Comparison of ENCODE assay signal across 19 cellular contexts in genomic region chr6:127812985-127813681, GRCh38.
DNase-seq lines count a peak whose midpoint lies in the region; ATAC-seq and TF ChIP-seq lines count a peak whose summit lies in the region.
"Had no signal": no experiment of that assay in that cellular context is flagged by ENCODE, and none has a peak within 500 bp of the region (broad histone marks: within the 10 kb centered on the region; RNA-seq: fewer than 3 reads in every experiment).

No MANE protein-coding gene starts in this region.

- intact Hi-C loops in posterior vena cava (cut with DNase I) = no loop called here

- H3K36me3 Mint-ChIP-seq in endothelial cell (ENCODE audit: low read depth, unreplicated experiment) = no peaks in the 10 kb centered on the region
- H3K36me3 Mint-ChIP-seq: stimulated activated memory B cell treated with anti-CD40 and anti-IgM and Interleukin-4, amounts not matched to agents 10 μg/mL and 1 μg/mL and 100 μg/mL, for 72 hours had no signal

- TF ChIP-seq CTCF in endothelial cell (IDR thresholded peaks at IDR 0.05; ENCODE audit: unreplicated experiment) = no peak

- H3K4me3 Mint-ChIP-seq in endothelial cell (ENCODE audit: unreplicated experiment) = no peak overlapping the region
- H3K4me3 Mint-ChIP-seq: endodermal cell; neural crest cell; stimulated activated memory B cell treated with anti-CD40 and anti-IgM and Interleukin-4, amounts not matched to agents 10 μg/mL and 1 μg/mL and 100 μg/mL, for 72 hours had no signal

- DNase-seq in activated CD4-positive, alpha-beta T cell treated with anti-CD3 and anti-CD28 coated beads for 48 hours = peak; percentile 49
- no peak for DNase-seq in activated CD4-positive, alpha-beta T cell treated with anti-CD3 and anti-CD28 coated beads, Interleukin-2, amount 50 U/mL, for 1 hour
- peak; percentile 34 for DNase-seq in activated T-cell treated with anti-CD3 and anti-CD28 coated beads, Interleukin-2, amount 50 U/mL, for 1 hour
- DNase-seq in posterior vena cava (ENCODE audit: low spot score) (peak; percentile 24), endothelial cell (ENCODE audit: low spot score) (no peak), anterior cingulate cortex (lab: John Stamatoyannopoulos, UW) (no peak)
- DNase-seq: C1 segment of cervical spinal cord, DMS53, endodermal cell, hippocampal formation, mesendoderm, NCI-H1694 treated with DMSO at 0.1 percent for 48 hours, NCI-H446 treated with DMSO at 0.1 percent for 48 hours, retina, SHP77 treated with DMSO at 0.1 percent for 48 hours had no signal

- no peaks in the 10 kb centered on the region for H3K9me3 Mint-ChIP-seq in endothelial cell (ENCODE audit: unreplicated experiment)
- H3K9me3 Mint-ChIP-seq: endodermal cell; neural crest cell; stimulated activated memory B cell treated with anti-CD40 and anti-IgM and Interleukin-4, amounts not matched to agents 10 μg/mL and 1 μg/mL and 100 μg/mL, for 72 hours had no signal

- H3K27ac Mint-ChIP-seq in endothelial cell (ENCODE audit: unreplicated experiment) = no peak overlapping the region
- H3K27ac Mint-ChIP-seq: endodermal cell; stimulated activated memory B cell treated with anti-CD40 and anti-IgM and Interleukin-4, amounts not matched to agents 10 μg/mL and 1 μg/mL and 100 μg/mL, for 72 hours had no signal

- peak; percentile 38 for ATAC-seq in GM18868 (IDR thresholded peaks at IDR 0.05; ENCODE audit: unreplicated experiment)
- no peak for ATAC-seq in GM19395 (IDR thresholded peaks at IDR 0.05; ENCODE audit: unreplicated experiment)
- ATAC-seq: stimulated activated memory B cell treated with anti-CD40 and anti-IgM and Interleukin-4, amounts not matched to agents 10 μg/mL and 1 μg/mL and 100 μg/mL, for 72 hours had no signal

- H3K27me3 Mint-ChIP-seq in endothelial cell (ENCODE audit: unreplicated experiment) = no peaks in the 10 kb centered on the region
- H3K27me3 Mint-ChIP-seq: stimulated activated memory B cell treated with anti-CD40 and anti-IgM and Interleukin-4, amounts not matched to agents 10 μg/mL and 1 μg/mL and 100 μg/mL, for 72 hours had no signal

- H3K4me1 Mint-ChIP-seq in endothelial cell (ENCODE audit: unreplicated experiment) = no peaks in the 10 kb centered on the region
- H3K4me1 Mint-ChIP-seq: neural crest cell; stimulated activated memory B cell treated with anti-CD40 and anti-IgM and Interleukin-4, amounts not matched to agents 10 μg/mL and 1 μg/mL and 100 μg/mL, for 72 hours had no signal

Comparison
In these comparisons a context has a peak if more than half of its experiments do, and no peak if none do; other contexts are left out.
1. DNase-seq: peak in activated CD4-positive, alpha-beta T cell treated with anti-CD3 and anti-CD28 coated beads for 48 hours (single experiment), activated T-cell treated with anti-CD3 and anti-CD28 coated beads, Interleukin-2, amount 50 U/mL, for 1 hour (single experiment) and posterior vena cava (single experiment); none in activated CD4-positive, alpha-beta T cell treated with anti-CD3 and anti-CD28 coated beads, Interleukin-2, amount 50 U/mL, for 1 hour (single experiment), endothelial cell (single experiment) and anterior cingulate cortex (0 of 58).